ENCODE assay signal across 1 cellular context in genomic region chr7:27900006-27900405, GRCh38.
TF ChIP-seq lines count a peak whose summit lies in the region.

No MANE protein-coding gene starts in this region.

TF ChIP-seq in H1, 55 proteins besides CTCF, POLR2A, EP300 and RAD21:
- TF ChIP-seq KDM4A (IDR thresholded peaks at IDR 0.05; ENCODE audit: low read depth, low read length, severe bottlenecking) = no peak
- no peak for TF ChIP-seq RXRA (IDR thresholded peaks at IDR 0.05; ENCODE audit: insufficient read depth, low read depth, low read length)
- TF ChIP-seq CEBPB (IDR thresholded peaks at IDR 0.05; ENCODE audit: low read depth, low read length) = no peak
- TF ChIP-seq POLR2AphosphoS5 (IDR thresholded peaks at IDR 0.05; ENCODE audit: low read depth, low read length) = no peak
- no peak for TF ChIP-seq USF2 (IDR thresholded peaks at IDR 0.05; ENCODE audit: low read length)
- no peak for TF ChIP-seq NRF1 (IDR thresholded peaks at IDR 0.05; ENCODE audit: low read depth, low read length)
- no peak for TF ChIP-seq BCL11A (IDR thresholded peaks at IDR 0.05; ENCODE audit: low read depth in 2 of 2, low read length in 2 of 2)
- TF ChIP-seq TAF7 (optimal IDR thresholded peaks at IDR 0.05; ENCODE audit: borderline replicate concordance, low read depth, low read length) = no peak
- TF ChIP-seq ASH2L (IDR thresholded peaks at IDR 0.05; ENCODE audit: low read length) = no peak
- TF ChIP-seq PHF8 (conservative IDR thresholded peaks at IDR 0.05; ENCODE audit: low read depth, low read length) = no peak
- TF ChIP-seq CTBP2 (IDR thresholded peaks at IDR 0.05; ENCODE audit: borderline replicate concordance, insufficient read depth, insufficient read length, low read length) = no peak
- TF ChIP-seq BACH1 (IDR thresholded peaks at IDR 0.05; ENCODE audit: low read length) = no peak
- no peak for TF ChIP-seq TCF12 (IDR thresholded peaks at IDR 0.05; ENCODE audit: low read depth, low read length)
- TF ChIP-seq SAP30 (IDR thresholded peaks at IDR 0.05; ENCODE audit: insufficient read depth, insufficient replicate concordance, low read length) = no peak
- TF ChIP-seq HDAC6 (IDR thresholded peaks at IDR 0.05; ENCODE audit: low read depth, low read length) = no peak
- no peak for TF ChIP-seq TEAD4 (IDR thresholded peaks at IDR 0.05; ENCODE audit: low read depth, low read length)
- TF ChIP-seq SP4 (IDR thresholded peaks at IDR 0.05; ENCODE audit: low read length) = no peak
- TF ChIP-seq GABPA (IDR thresholded peaks at IDR 0.05; ENCODE audit: borderline replicate concordance, insufficient read depth, low read length) = no peak
